18 cellular contexts compared by ENCODE assay signal in genomic region chr13:66661336-66661735, GRCh38.
DNase-seq lines count a peak whose midpoint lies in the region; ATAC-seq and TF ChIP-seq lines count a peak whose summit lies in the region.
"Had no signal": no experiment of that assay in that cellular context is flagged by ENCODE, and none has a peak within 500 bp of the region (broad histone marks: within the 10 kb centered on the region; RNA-seq: fewer than 3 reads in every experiment).

No MANE protein-coding gene starts in this region.

- no peak overlapping the region for H2BK15ac ChIP-seq in IMR-90 (ENCODE audit: low read depth, low read length)

- H3K23ac ChIP-seq in IMR-90 (ENCODE audit: low read depth, low read length), result no peak overlapping the region

- in situ Hi-C loops in IMR-90 (cut with MboI; ENCODE audit: low sequenced_read_pairs), result no loop called here

- H4K20me1 ChIP-seq in IMR-90 (ENCODE audit: insufficient read depth, low read length) (no peaks in the 10 kb centered on the region), smooth muscle cell (ENCODE audit: low read depth) (no peaks in the 10 kb centered on the region)

- 0 out of 2 replicates have a peak overlapping the region, but pooled peaks have one; percentile 9 for H2BK20ac ChIP-seq in IMR-90 (ENCODE audit: low read depth, low read length)

- no peaks in the 10 kb centered on the region for H3K36me3 Mint-ChIP-seq in CD4-positive, alpha-beta memory T cell
- H3K36me3 Mint-ChIP-seq: T-cell had no signal

- H3K18ac ChIP-seq in IMR-90 (ENCODE audit: low read depth, low read length), result peak overlapping the region; percentile 27; the same call in 1 of the 2 replicates

- H3K4me1 ChIP-seq in IMR-90 (ENCODE audit: control insufficient read depth, insufficient read depth, low read length) (peaks cover 13% of the 10 kb centered on the region), smooth muscle cell (ENCODE audit: low read depth) (peaks cover 18% of the 10 kb centered on the region)
- H3K4me1 ChIP-seq in CD4-positive, alpha-beta memory T cell (ENCODE audit: insufficient read depth, low read length), result no peaks in the 10 kb centered on the region

- H2BK5ac ChIP-seq in IMR-90 (ENCODE audit: low read depth, low read length, poor library complexity, severe bottlenecking), result no peak overlapping the region

- H3K9ac ChIP-seq in IMR-90 (ENCODE audit: low read depth, low read length) (no peak overlapping the region), smooth muscle cell (ENCODE audit: low read depth) (no peak overlapping the region)
- H3K9ac ChIP-seq: SK-N-SH had no signal

- dilution Hi-C loops in IMR-90 (cut with HindIII; ENCODE audit: low sequenced_read_pairs, unreplicated experiment), result no loop called here

- H3K79me2 ChIP-seq in smooth muscle cell (ENCODE audit: low read depth), result no peaks in the 10 kb centered on the region

- H3K4me2 ChIP-seq in IMR-90 (ENCODE audit: low read depth, low read length), result no peak overlapping the region
- no peak overlapping the region for H3K4me2 ChIP-seq in smooth muscle cell
- H3K4me2 ChIP-seq: SK-N-SH had no signal

- H3K27ac Mint-ChIP-seq in CD4-positive, alpha-beta memory T cell, result no peak overlapping the region
- H3K27ac Mint-ChIP-seq: T-cell had no signal

- peaks cover 9% of the 10 kb centered on the region for H3F3A ChIP-seq in smooth muscle cell (ENCODE audit: low read depth)

- H3K14ac ChIP-seq in IMR-90 (replicated peaks; ENCODE audit: low read depth, low read length), result peak overlapping the region; percentile 29; the same call in 1 of the 2 replicates

- BruUV-seq in IMR-90 (replicated peaks; lab: Mats Ljungman, UMichigan), result no TSS peak

- no peaks in the 10 kb centered on the region for H3K4me1 Mint-ChIP-seq in CD4-positive, alpha-beta memory T cell
- H3K4me1 Mint-ChIP-seq: T-cell had no signal

- H3K36me3 ChIP-seq in IMR-90 (ENCODE audit: control insufficient read depth, insufficient read depth, low read length), result no peaks in the 10 kb centered on the region
- H3K36me3 ChIP-seq in smooth muscle cell (ENCODE audit: low read depth), result no peaks in the 10 kb centered on the region
- H3K36me3 ChIP-seq in CD4-positive, alpha-beta memory T cell (ENCODE audit: insufficient read depth, low read length), result no peaks in the 10 kb centered on the region

- no peak for TF ChIP-seq POLR2A in IMR-90 (IDR thresholded peaks at IDR 0.05; ENCODE audit: low read depth, low read length)

- H3K9me3 Mint-ChIP-seq in CD4-positive, alpha-beta memory T cell, result peaks cover 0 to 9% (median 3%) of the 10 kb centered on the region in 8 donors

- TF ChIP-seq RAD21 in IMR-90 (IDR thresholded peaks at IDR 0.05; ENCODE audit: low read length), result no peak

- intact Hi-C loops in IMR-90 (cut with micrococcal nuclease), result no loop called here
- intact Hi-C loops in CD4-positive, alpha-beta memory T cell (cut with micrococcal nuclease), result no loop called here

- H2AK5ac ChIP-seq in IMR-90 (ENCODE audit: low read depth, low read length), result no peak overlapping the region

- H3K27me3 Mint-ChIP-seq in CD4-positive, alpha-beta memory T cell, result no peaks in the 10 kb centered on the region
- H3K27me3 Mint-ChIP-seq: T-cell had no signal

- H3K9me3 ChIP-seq in IMR-90 (ENCODE audit: control insufficient read depth, insufficient read depth, low read length) (no peaks in the 10 kb centered on the region), smooth muscle cell (replicated peaks; ENCODE audit: low read depth) (no peaks in the 10 kb centered on the region)
- no peaks in the 10 kb centered on the region for H3K9me3 ChIP-seq in CD4-positive, alpha-beta memory T cell (ENCODE audit: control insufficient read depth in 1 of 2, low read length in 2 of 2)
- H3K9me3 ChIP-seq: SK-N-SH had no signal

- H3K4ac ChIP-seq in IMR-90 (ENCODE audit: low read depth, low read length), result no peak overlapping the region

- no peak overlapping the region for H4K91ac ChIP-seq in IMR-90 (ENCODE audit: insufficient read depth, low read depth, low read length)

- H2BK120ac ChIP-seq in IMR-90 (ENCODE audit: low read depth, low read length), result no peak overlapping the region

- no peak overlapping the region for H3K4me3 ChIP-seq in IMR-90 (ENCODE audit: insufficient read depth, low read depth, low read length)
- no peak overlapping the region for H3K4me3 ChIP-seq in smooth muscle cell
- H3K4me3 ChIP-seq in CD4-positive, alpha-beta memory T cell (ENCODE audit: low read length in 2 of 2), result no peak overlapping the region

- no peaks in the 10 kb centered on the region for H3K79me1 ChIP-seq in IMR-90 (ENCODE audit: low read depth in 1 of 2, low read length in 2 of 2)

- H3K27me3 ChIP-seq in IMR-90 (ENCODE audit: control insufficient read depth, insufficient read depth, low read length), result no peaks in the 10 kb centered on the region
- no peaks in the 10 kb centered on the region for H3K27me3 ChIP-seq in smooth muscle cell (ENCODE audit: low read depth)
- H3K27me3 ChIP-seq in CD4-positive, alpha-beta memory T cell (ENCODE audit: insufficient read depth, low read length), result no peaks in the 10 kb centered on the region

- TF ChIP-seq CTCF in IMR-90 (conservative IDR thresholded peaks at IDR 0.05; ENCODE audit: low read depth, low read length), result no peak
- TF ChIP-seq CTCF in smooth muscle cell (IDR thresholded peaks at IDR 0.05; ENCODE audit: borderline replicate concordance, insufficient read depth, poor library complexity, severe bottlenecking), result no peak

- no CpG with 5 or more reads among the region's 2 CpGs for WGBS in IMR-90 (ENCODE audit: extremely low coverage in 2 of 2, insufficient read length in 1 of 2), 2 experiments
- WGBS in smooth muscle cell (ENCODE audit: low lambda C conversion rate), result 84% methylated on average over 2 of the region's 2 CpGs

- no peak overlapping the region for H3K4me3 Mint-ChIP-seq in CD4-positive, alpha-beta memory T cell
- H3K4me3 Mint-ChIP-seq: T-cell had no signal

- H3K27ac ChIP-seq in IMR-90 (ENCODE audit: insufficient read depth, low read length), result no peak overlapping the region
- no peak overlapping the region for H3K27ac ChIP-seq in smooth muscle cell (ENCODE audit: low read depth)
- H3K27ac ChIP-seq in CD4-positive, alpha-beta memory T cell (ENCODE audit: low read depth, low read length), result no peak overlapping the region
- H3K27ac ChIP-seq: C4-2B, HL-60 had no signal

- H3K9me1 ChIP-seq in IMR-90 (ENCODE audit: insufficient read depth, low read length), result peaks cover 9% of the 10 kb centered on the region

- DNase-seq in D341Med (ENCODE audit: low spot score) (peak; percentile 22), IMR-90 (no peak), amniotic epithelial cell (ENCODE audit: low read depth) (peak; percentile 40), smooth muscle cell (lab: John Stamatoyannopoulos, UW; ENCODE audit: unreplicated experiment) (no peak), nucleus accumbens (lab: John Stamatoyannopoulos, UW) (no peak), NCI-H82 treated with DMSO at 0.1 percent for 48 hours (lab: John Stamatoyannopoulos, UW; ENCODE audit: unreplicated experiment) (no peak)
- DNase-seq in CD4-positive, alpha-beta memory T cell, result no peak
- DNase-seq: ACHN, DMS 273 treated with DMSO at 0.1 percent for 48 hours, GF-D8, NCI-H1417 treated with DMSO at 0.1 percent for 48 hours, NCI-H2029, NCI-H748 treated with DMSO at 0.1 percent for 48 hours, SHP77, SK-N-SH, T-cell had no signal

- H2AFZ ChIP-seq in IMR-90 (replicated peaks; ENCODE audit: low read length, poor library complexity) (no peak overlapping the region), smooth muscle cell (ENCODE audit: low read depth) (peak overlapping the region; percentile 16)

- no peak overlapping the region for H2AK9ac ChIP-seq in IMR-90 (replicated peaks; ENCODE audit: low read depth, low read length, poor library complexity)

- POLR2A ChIA-PET in IMR-90 (lab: Charles Lee; ENCODE audit: unreplicated experiment), result no interaction called here
- POLR2A ChIA-PET in CD4-positive, alpha-beta memory T cell (lab: Charles Lee; ENCODE audit: partially characterized antibody), result no interaction called here

- CTCF ChIA-PET in IMR-90 (lab: Yijun Ruan, JAX), result no interaction called here
- CTCF ChIA-PET in CD4-positive, alpha-beta memory T cell (lab: Charles Lee; ENCODE audit: partially characterized antibody), result no interaction called here

- no peak for ATAC-seq in IMR-90 (ENCODE audit: low read depth)
- ATAC-seq: T-cell had no signal

- H4K8ac ChIP-seq in IMR-90 (ENCODE audit: low read depth in 2 of 2, low read length in 2 of 2), result no peak overlapping the region

- no peak overlapping the region for H3K56ac ChIP-seq in IMR-90 (ENCODE audit: extremely low read depth, insufficient read depth, low read length)

- no peak overlapping the region for H4K5ac ChIP-seq in IMR-90 (ENCODE audit: low read depth, low read length)

TF ChIP-seq in IMR-90, 13 proteins besides CTCF, POLR2A, EP300 and RAD21 (continues in another document):
- TF ChIP-seq CHD1 (IDR thresholded peaks at IDR 0.05; ENCODE audit: low read depth, low read length) (no peak), MAZ (IDR thresholded peaks at IDR 0.05; ENCODE audit: borderline replicate concordance, low read depth, low read length) (no peak), FOS (IDR thresholded peaks at IDR 0.05; ENCODE audit: low read depth, low read length) (no peak), MAFK (IDR thresholded peaks at IDR 0.05; ENCODE audit: low read depth, low read length) (no peak), ELK1 (IDR thresholded peaks at IDR 0.05; ENCODE audit: borderline replicate concordance, low read depth, low read length) (no peak), MXI1 (IDR thresholded peaks at IDR 0.05; ENCODE audit: borderline replicate concordance, low read depth, low read length) (no peak), BHLHE40 (IDR thresholded peaks at IDR 0.05; ENCODE audit: low read depth, low read length) (no peak), NFE2L2 (IDR thresholded peaks at IDR 0.05; ENCODE audit: low read depth, low read length) (no peak), RFX5 (IDR thresholded peaks at IDR 0.05; ENCODE audit: low read depth, low read length) (no peak)
- TF ChIP-seq, protein P1, sequence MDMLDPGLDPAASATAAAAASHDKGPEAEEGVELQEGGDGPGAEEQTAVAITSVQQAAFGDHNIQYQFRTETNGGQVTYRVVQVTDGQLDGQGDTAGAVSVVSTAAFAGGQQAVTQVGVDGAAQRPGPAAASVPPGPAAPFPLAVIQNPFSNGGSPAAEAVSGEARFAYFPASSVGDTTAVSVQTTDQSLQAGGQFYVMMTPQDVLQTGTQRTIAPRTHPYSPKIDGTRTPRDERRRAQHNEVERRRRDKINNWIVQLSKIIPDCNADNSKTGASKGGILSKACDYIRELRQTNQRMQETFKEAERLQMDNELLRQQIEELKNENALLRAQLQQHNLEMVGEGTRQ (IDR thresholded peaks at IDR 0.05; ENCODE audit: low read depth, low read length), result no peak

Comparison
In these comparisons a context has a peak if more than half of its experiments do, and no peak if none do; other contexts are left out.
1. DNase-seq: peak in D341Med (single experiment) and amniotic epithelial cell (single experiment); none in IMR-90 (single experiment), smooth muscle cell (single experiment), CD4-positive, alpha-beta memory T cell (0 of 5), nucleus accumbens (0 of 56) and NCI-H82 treated with DMSO at 0.1 percent for 48 hours (single experiment).